ENCODE assay signal across 1 cellular context in genomic region chr9:116975119-116975518, GRCh38.
A peak's percentile ranks its signal among the peaks of the same experiment; 100 is the strongest.
TF ChIP-seq lines count a peak whose summit lies in the region.

No MANE protein-coding gene starts in this region.

TF ChIP-seq in GM12878, 131 proteins besides CTCF, POLR2A, EP300 and RAD21 (continued from another document):
- TF ChIP-seq PKNOX1 (IDR thresholded peaks at IDR 0.05) (peak; percentile 61), ZNF274 (IDR thresholded peaks at IDR 0.05; ENCODE audit: insufficient read depth, insufficient read length) (no peak), GABPA (IDR thresholded peaks at IDR 0.05; ENCODE audit: low read depth) (peak; percentile 23; the same call in 1 of the 2 replicates), NFIC (IDR thresholded peaks at IDR 0.05; ENCODE audit: low read depth, low read length) (peak; percentile 70; the same call in 1 of the 2 replicates), CREM (IDR thresholded peaks at IDR 0.05; ENCODE audit: low read depth) (peak; percentile 34; the same call in 1 of the 2 replicates), RUNX3 (IDR thresholded peaks at IDR 0.05; ENCODE audit: low read length) (peak; percentile 77), STAT3 (IDR thresholded peaks at IDR 0.05; ENCODE audit: low read depth, low read length) (no peak), REST (IDR thresholded peaks at IDR 0.05; ENCODE audit: low read depth, low read length) (peak; percentile 54; the same call in 1 of the 2 replicates), SREBF2 (IDR thresholded peaks at IDR 0.05; ENCODE audit: low read length) (no peak)
